In the genomic region with DNA sequence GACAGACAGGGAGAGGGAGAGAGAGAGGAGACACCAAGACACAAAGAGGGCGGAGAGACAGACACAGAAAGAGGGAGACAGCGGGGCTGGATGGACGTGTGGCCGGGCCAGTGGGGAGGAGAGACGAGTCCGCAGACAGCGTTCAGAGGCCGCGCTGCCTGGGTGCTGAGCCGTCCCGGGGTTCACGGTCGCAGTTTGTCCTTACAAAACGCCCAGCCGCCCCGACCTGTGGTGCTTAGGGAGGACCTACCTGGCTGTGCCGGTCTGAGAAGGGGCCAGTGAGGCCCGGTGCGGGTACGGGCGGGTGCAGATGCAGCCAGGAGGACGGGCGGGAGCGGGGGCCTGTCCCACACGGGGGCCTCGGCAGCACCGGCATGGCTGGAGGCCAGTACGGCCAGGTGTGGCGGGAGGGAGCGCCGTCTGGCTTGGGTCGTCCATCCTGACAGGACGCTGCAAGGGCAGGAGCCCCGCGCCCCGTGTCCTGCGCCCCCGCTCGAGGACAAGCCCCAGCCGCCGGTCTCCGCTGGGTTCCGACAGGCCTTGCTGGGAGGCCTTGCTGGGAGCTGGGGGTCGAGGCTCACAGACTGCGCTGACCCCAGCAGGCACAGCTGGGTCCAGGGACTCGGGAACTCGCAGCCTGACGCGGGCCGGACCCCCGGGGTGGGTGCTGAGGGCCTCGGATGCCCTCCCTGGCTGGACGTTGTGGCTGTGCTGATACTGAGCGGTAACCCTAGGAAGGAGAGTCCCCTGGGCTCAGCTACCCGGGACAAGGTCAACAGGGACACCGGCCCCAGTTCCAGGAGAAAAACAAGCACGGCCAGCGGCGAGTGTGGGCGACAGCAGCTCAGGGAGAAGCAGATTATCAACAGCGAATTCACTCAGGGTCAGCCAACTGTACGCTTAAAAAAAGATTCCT, we compare ENCODE assay signal across 9 cellular contexts. TPM values are rescaled to one million over a fixed set of nuclear protein-coding genes. Genes with fewer than 3 reads are reported as not detected.
DNase-seq lines count a peak whose midpoint lies in the region; ATAC-seq, FAIRE-seq and TF ChIP-seq lines count a peak whose summit lies in the region.
"Had no signal": no experiment of that assay in that cellular context is flagged by ENCODE, and none has a peak within 500 bp of the region (broad histone marks: within the 10 kb centered on the region; RNA-seq: fewer than 3 reads in every experiment).

No MANE protein-coding gene starts in this region.

- no peak for TF ChIP-seq CTCF in Calu3 (IDR thresholded peaks at IDR 0.05; ENCODE audit: unreplicated experiment)
- no peak for TF ChIP-seq CTCF in Panc1 (IDR thresholded peaks at IDR 0.05)

- H3K27me3 Mint-ChIP-seq in Calu3 (ENCODE audit: unreplicated experiment): peaks cover 38% of the 10 kb centered on the region
- H3K27me3 Mint-ChIP-seq in central memory CD8-positive, alpha-beta T cell: no peaks in the 10 kb centered on the region

- POLR2A ChIA-PET in Panc1 (lab: Charles Lee): no interaction called here

- H3K4me1 Mint-ChIP-seq in Calu3 (ENCODE audit: low read depth, unreplicated experiment): peaks cover 11% of the 10 kb centered on the region
- peaks cover 28% of the 10 kb centered on the region for H3K4me1 Mint-ChIP-seq in central memory CD8-positive, alpha-beta T cell

- H3K27ac Mint-ChIP-seq in Calu3 (ENCODE audit: unreplicated experiment): peak overlapping the region; percentile 67
- peak overlapping the region; percentile 86 for H3K27ac Mint-ChIP-seq in central memory CD8-positive, alpha-beta T cell (ENCODE audit: low read depth)

- H3K9me3 ChIP-seq in HAP-1 (no peaks in the 10 kb centered on the region), Panc1 (ENCODE audit: control insufficient read depth, insufficient read depth, low read depth, low read length) (no peaks in the 10 kb centered on the region)

- no peaks in the 10 kb centered on the region; the same call in 1 of the 2 replicates for H3K36me3 ChIP-seq in HAP-1 (replicated peaks)
- no peaks in the 10 kb centered on the region for H3K36me3 ChIP-seq in Panc1 (ENCODE audit: control insufficient read depth, insufficient read depth, low read length)

- H3K27ac ChIP-seq in Panc1 (ENCODE audit: low read length) (peak overlapping the region; percentile 79), substantia nigra (ENCODE audit: low read depth, low read length, poor library complexity, severe bottlenecking) (peak overlapping the region; percentile 50)

- in situ Hi-C loops in HAP-1 (cut with MboI; ENCODE audit: low sequenced_read_pairs): no loop called here
- in situ Hi-C loops in Panc1 (cut with HindIII; ENCODE audit: low pct_unique_long_range_greater_than_20kb, low sequenced_read_pairs): no loop called here

- no peaks in the 10 kb centered on the region for H3K9me3 Mint-ChIP-seq in Calu3 (ENCODE audit: low read depth, unreplicated experiment)
- peaks cover 8% of the 10 kb centered on the region for H3K9me3 Mint-ChIP-seq in central memory CD8-positive, alpha-beta T cell

- CTCF ChIA-PET in Calu3 (lab: Charles Lee): no interaction called here
- CTCF ChIA-PET in Panc1 (lab: Charles Lee): no interaction called here

- DNase-seq in Calu3 (peak; percentile 2), HAP-1 (ENCODE audit: low spot score in 2 of 2) (peak in 1 of 2 experiments; percentile 40), Panc1 (ENCODE audit: low read depth, low spot score) (no peak), left lobe of liver (ENCODE audit: low spot score) (peak; percentile 76), substantia nigra (lab: John Stamatoyannopoulos, UW) (peak in 31 of 49 donors; percentile 17 to 69 (median 48)), GM12892 (ENCODE audit: insufficient read length) (no peak)
- DNase-seq in central memory CD8-positive, alpha-beta T cell (ENCODE audit: low spot score in 2 of 2): no peak
- DNase-seq in stimulated activated CD4-positive, alpha-beta T cell treated with anti-CD3 and anti-CD28 coated beads, Interleukin-2, amount 100 ng/mL, for 24 hours: no peak

- no peak for TF ChIP-seq POLR2A in GM12892 (IDR thresholded peaks at IDR 0.05; ENCODE audit: low read depth, low read length)

- H3K4me3 ChIP-seq in HAP-1 (peak overlapping the region; percentile 31), Panc1 (ENCODE audit: low read depth in 2 of 2, low read length in 2 of 2) (peak overlapping the region; percentile 38 to 64)

- peaks cover 13% of the 10 kb centered on the region for H3K36me3 Mint-ChIP-seq in Calu3 (ENCODE audit: insufficient read depth, unreplicated experiment)
- H3K36me3 Mint-ChIP-seq in central memory CD8-positive, alpha-beta T cell (ENCODE audit: insufficient read depth): peaks cover 10% of the 10 kb centered on the region

- peak overlapping the region; percentile 67 for H3K4me3 Mint-ChIP-seq in Calu3 (ENCODE audit: low read depth, unreplicated experiment)
- peak overlapping the region; percentile 77 for H3K4me3 Mint-ChIP-seq in central memory CD8-positive, alpha-beta T cell

- H3K27me3 ChIP-seq in HAP-1 (ENCODE audit: low read depth): no peaks in the 10 kb centered on the region
- no peaks in the 10 kb centered on the region for H3K27me3 ChIP-seq in Panc1 (ENCODE audit: control insufficient read depth, insufficient read depth, low read length)

- H3K4me1 ChIP-seq in HAP-1 (peaks cover 21% of the 10 kb centered on the region), Panc1 (ENCODE audit: control insufficient read depth, insufficient read depth, low read length) (no peaks in the 10 kb centered on the region)

- intact Hi-C loops in Calu3 (cut with micrococcal nuclease; ENCODE audit: unreplicated experiment): no loop called here
- intact Hi-C loops in Panc1 (cut with micrococcal nuclease; ENCODE audit: unreplicated experiment): no loop called here

- BruUV-seq in Calu3 (replicated peaks; lab: Mats Ljungman, UMichigan): no TSS peak
- BruUV-seq in Panc1 (replicated peaks; lab: Mats Ljungman, UMichigan): no TSS peak

- no peak for FAIRE-seq in GM12892 (lab: Jason Lieb, UNC)

- ATAC-seq in Panc1 (peak; percentile 75), left lobe of liver (peak; percentile 58)
- ATAC-seq in central memory CD8-positive, alpha-beta T cell (replicated peaks; ENCODE audit: extremely low read depth, poor library complexity, severe bottlenecking): peak; percentile 27

RNA-seq across cellular contexts. Expression of a gene that starts 5.3 kb away (rescaled TPM):
- total RNA-seq in Calu3 (2022) (not detected in 2 replicates), Panc1 (2021; ENCODE audit: unreplicated experiment) (not detected), left lobe of liver (50.2 TPM)
- 0.29 TPM for polyA plus RNA-seq in Panc1 (2012; ENCODE audit: insufficient read length)
- not detected for polyA plus RNA-seq in GM12892 (2012; ENCODE audit: missing spikeins)
- total RNA-seq: SK-MEL-5 had no signal

RNA-seq across cellular contexts. Expression of a gene that starts 30.6 kb away (rescaled TPM):
- not detected in 2 replicates for total RNA-seq in Calu3 (2022)
- total RNA-seq in Panc1 (2021; ENCODE audit: unreplicated experiment): 0.18 TPM
- 0.61 TPM for polyA plus RNA-seq in Panc1 (2012; ENCODE audit: insufficient read length)
- 124 TPM for total RNA-seq in left lobe of liver
- polyA plus RNA-seq in GM12892 (2012; ENCODE audit: missing spikeins): not detected
- total RNA-seq: SK-MEL-5 had no signal

RNA-seq across cellular contexts. Expression of a gene that starts 47.6 kb away (rescaled TPM):
- total RNA-seq in Calu3 (2022) (not detected in 2 replicates), Panc1 (2021; ENCODE audit: unreplicated experiment) (not detected), left lobe of liver (99.6 TPM)
- polyA plus RNA-seq in Panc1 (2012; ENCODE audit: insufficient read length): not detected
- not detected for polyA plus RNA-seq in GM12892 (2012; ENCODE audit: missing spikeins)
- total RNA-seq: SK-MEL-5 had no signal

RNA-seq across cellular contexts. Expression of a gene that starts 55.3 kb away (rescaled TPM):
- total RNA-seq in Calu3 (2022): 21.1 and 21.2 TPM in 2 replicates
- total RNA-seq in Panc1 (2021; ENCODE audit: unreplicated experiment): 39.7 TPM
- polyA plus RNA-seq in Panc1 (2012; ENCODE audit: insufficient read length): 24.5 TPM
- 14.9 TPM for total RNA-seq in left lobe of liver
- 50.8 TPM for polyA plus RNA-seq in GM12892 (2012; ENCODE audit: missing spikeins)

RNA-seq across cellular contexts. Expression of a gene that starts 56.3 kb away (rescaled TPM):
- 27.3 and 32.1 TPM in 2 replicates for total RNA-seq in Calu3 (2022)
- 80.8 TPM for total RNA-seq in Panc1 (2021; ENCODE audit: unreplicated experiment)
- 52.9 TPM for polyA plus RNA-seq in Panc1 (2012; ENCODE audit: insufficient read length)
- total RNA-seq in left lobe of liver: 30.4 TPM
- 41.4 TPM for polyA plus RNA-seq in GM12892 (2012; ENCODE audit: missing spikeins)

Comparison
In these comparisons a context has a peak if more than half of its experiments do, and no peak if none do; other contexts are left out.
1. DNase-seq: peak in Calu3 (single experiment), left lobe of liver (single experiment) and substantia nigra (31 of 49); none in Panc1 (single experiment), central memory CD8-positive, alpha-beta T cell (0 of 2), GM12892 (single experiment) and stimulated activated CD4-positive, alpha-beta T cell treated with anti-CD3 and anti-CD28 coated beads, Interleukin-2, amount 100 ng/mL, for 24 hours (0 of 2).
2. RNA of a gene that starts 5.3 kb away (total RNA-seq): 50.2 TPM in left lobe of liver (single experiment); not detected in Panc1 (single experiment) and not detected in Calu3; every median in the first group is over 10 times any median in the second.
3. RNA of a gene that starts 30.6 kb away (total RNA-seq): 124 TPM in left lobe of liver (single experiment); 0.18 TPM in Panc1 (single experiment) and not detected in Calu3; every median in the first group is over 100 times any median in the second.
4. RNA of a gene that starts 47.6 kb away (total RNA-seq): 99.6 TPM in left lobe of liver (single experiment); not detected in Panc1 (single experiment) and not detected in Calu3; every median in the first group is over 10 times any median in the second.
5. Peak in every context shown above with its lines, with median percentiles within 50 percentile points of each other: ATAC-seq.